ENCODE assay signal across 1 cellular context in genomic region chr2:11746807-11747459, GRCh38.
TF ChIP-seq lines count a peak whose summit lies in the region.

No MANE protein-coding gene starts in this region.

TF ChIP-seq in GM12878, 131 proteins besides CTCF, POLR2A, EP300 and RAD21 (continues in another document):
- TF ChIP-seq PBX3 (IDR thresholded peaks at IDR 0.05; ENCODE audit: insufficient replicate concordance, low read depth, low read length) (no peak), IKZF1 (conservative IDR thresholded peaks at IDR 0.05) (peak; percentile 18; the same call in 1 of the 2 replicates), NR2C1 (IDR thresholded peaks at IDR 0.05) (no peak), ESRRA (IDR thresholded peaks at IDR 0.05; ENCODE audit: low read length) (peak; percentile 44; the same call in 1 of the 2 replicates), YBX1 (IDR thresholded peaks at IDR 0.05) (no peak), SP1 (IDR thresholded peaks at IDR 0.05; ENCODE audit: low read depth, low read length) (no peak), YY1 (IDR thresholded peaks at IDR 0.05; ENCODE audit: low read depth, low read length) (no peak), ZBTB4 (CRISPR knock-in tag; IDR thresholded peaks at IDR 0.05) (no peak), BCL3 (IDR thresholded peaks at IDR 0.05; ENCODE audit: borderline replicate concordance, insufficient read depth, low read depth, low read length, poor library complexity, severe bottlenecking) (no peak), BRCA1 (IDR thresholded peaks at IDR 0.05; ENCODE audit: low read depth, low read length) (no peak), PAX5 (IDR thresholded peaks at IDR 0.05; ENCODE audit: borderline replicate concordance, low read depth, low read length) (no peak; the same call in 1 of the 2 replicates), POLR2AphosphoS5 (IDR thresholded peaks at IDR 0.05; ENCODE audit: low read length) (peak; percentile 48; the same call in 1 of the 2 replicates), IRF3 (IDR thresholded peaks at IDR 0.05) (no peak), MTA3 (IDR thresholded peaks at IDR 0.05; ENCODE audit: borderline replicate concordance, low read length) (no peak), ATF7 (IDR thresholded peaks at IDR 0.05; ENCODE audit: low read depth) (no peak), E2F4 (IDR thresholded peaks at IDR 0.05; ENCODE audit: low read depth, low read length) (no peak), CHD1 (IDR thresholded peaks at IDR 0.05; ENCODE audit: low read depth, low read length) (0 out of 2 replicates have a peak, but pooled peaks have one; percentile 76), KLF5 (IDR thresholded peaks at IDR 0.05; ENCODE audit: partially characterized antibody) (no peak), SRF (IDR thresholded peaks at IDR 0.05; ENCODE audit: low read depth in 2 of 2, low read length in 2 of 2) (no peak), KAT2A (conservative IDR thresholded peaks at IDR 0.05; ENCODE audit: control insufficient read depth, low read depth, low read length) (no peak), TBL1XR1 (IDR thresholded peaks at IDR 0.05; ENCODE audit: low read depth, low read length) (no peak), MEF2A (IDR thresholded peaks at IDR 0.05; ENCODE audit: insufficient read depth, low read depth, low read length) (no peak), ZNF207 (IDR thresholded peaks at IDR 0.05; ENCODE audit: borderline replicate concordance) (no peak), SIX5 (IDR thresholded peaks at IDR 0.05; ENCODE audit: low read depth, low read length, severe bottlenecking) (no peak), CHD4 (IDR thresholded peaks at IDR 0.05) (no peak), CREB1 (IDR thresholded peaks at IDR 0.05; ENCODE audit: low read depth) (no peak), BCLAF1 (IDR thresholded peaks at IDR 0.05) (no peak), POU2F2 (IDR thresholded peaks at IDR 0.05; ENCODE audit: borderline replicate concordance, low read depth, low read length) (no peak), WRNIP1 (IDR thresholded peaks at IDR 0.05; ENCODE audit: borderline replicate concordance, low read depth, low read length) (no peak), DPF2 (IDR thresholded peaks at IDR 0.05) (0 out of 2 replicates have a peak, but pooled peaks have one; percentile 13), ZBTB40 (IDR thresholded peaks at IDR 0.05; ENCODE audit: borderline replicate concordance) (no peak), E4F1 (IDR thresholded peaks at IDR 0.05; ENCODE audit: borderline replicate concordance, partially characterized antibody) (no peak), NBN (IDR thresholded peaks at IDR 0.05) (no peak), PRDM15 (CRISPR knock-in tag; IDR thresholded peaks at IDR 0.05) (no peak), MAX (IDR thresholded peaks at IDR 0.05; ENCODE audit: low read depth, low read length) (no peak), NFIC (IDR thresholded peaks at IDR 0.05; ENCODE audit: low read depth, low read length) (peak; percentile 22; the same call in 1 of the 2 replicates), ZSCAN29 (IDR thresholded peaks at IDR 0.05) (no peak), FOXM1 (IDR thresholded peaks at IDR 0.05; ENCODE audit: low read depth, low read length) (no peak), IKZF2 (IDR thresholded peaks at IDR 0.05) (no peak)
